Comparison of ENCODE assay signal across 9 cellular contexts in the genomic region with DNA sequence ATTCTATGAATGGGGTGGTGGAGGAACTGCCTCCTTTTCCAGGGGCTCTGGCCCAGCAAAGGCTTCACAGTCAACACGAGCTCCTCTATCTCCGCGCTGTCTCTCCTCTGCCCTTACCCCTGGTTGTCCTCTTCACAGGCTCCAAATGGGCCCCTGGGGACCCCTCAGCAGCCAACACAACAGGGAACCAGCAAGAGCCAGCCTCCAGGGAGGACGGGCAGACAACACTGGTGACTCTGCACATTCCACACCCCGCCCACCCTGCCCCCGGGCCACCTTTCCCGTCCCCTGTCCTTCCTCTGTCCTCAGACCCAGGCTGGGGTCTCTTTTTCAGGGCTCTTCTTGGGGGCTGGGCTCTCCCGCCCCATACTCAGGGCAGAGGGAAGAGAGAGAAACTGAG. TPM values are rescaled to one million over a fixed set of nuclear protein-coding genes. Genes with fewer than 3 reads are reported as not detected.
DNase-seq lines count a peak whose midpoint lies in the region; ATAC-seq and TF ChIP-seq lines count a peak whose summit lies in the region.
"Had no signal": no experiment of that assay in that cellular context is flagged by ENCODE, and none has a peak within 500 bp of the region (broad histone marks: within the 10 kb centered on the region; RNA-seq: fewer than 3 reads in every experiment).

No MANE protein-coding gene starts in this region.

- no peaks in the 10 kb centered on the region for H3K36me3 Mint-ChIP-seq in MCF 10A (ENCODE audit: insufficient read depth, unreplicated experiment)

- peak overlapping the region; percentile 91 for H3K4me2 ChIP-seq in BLaER1

- H3K9ac ChIP-seq in BLaER1 (no peak overlapping the region), HUES64 (ENCODE audit: low read depth, low read length) (no peak overlapping the region)

- peak overlapping the region; percentile 44 for H3K4me3 ChIP-seq in BLaER1
- H3K4me3 ChIP-seq in HUES64 (ENCODE audit: low read length): peak overlapping the region; percentile 35; the same call in 1 of the 2 replicates
- H3K4me3 ChIP-seq in mucosa of descending colon: no peak overlapping the region

- intact Hi-C loops in MCF 10A (cut with micrococcal nuclease): loop anchor here (1.0 to 10.0 kb wide), 4 partner anchors 17 to 241 kb away; a partner anchor contains a TSS
- intact Hi-C loops in mucosa of descending colon (cut with DNase I, micrococcal nuclease): loop anchor here (1.0 to 2.0 kb wide), 2 partner anchors 65 kb away; no protein-coding TSS in a partner anchor

- no peaks in the 10 kb centered on the region for H3K27me3 Mint-ChIP-seq in MCF 10A (ENCODE audit: insufficient read depth, unreplicated experiment)

- no peaks in the 10 kb centered on the region for H3K9me3 ChIP-seq in BLaER1
- H3K9me3 ChIP-seq in HUES64 (ENCODE audit: insufficient read depth, low read depth, low read length): no peaks in the 10 kb centered on the region
- H3K9me3 ChIP-seq in mucosa of descending colon: no peaks in the 10 kb centered on the region

- H3K27ac ChIP-seq in BLaER1 (no peak overlapping the region; the same call in 1 of the 2 replicates), HUES64 (ENCODE audit: low read depth, low read length) (no peak overlapping the region)

- no peak for DNase-seq in MCF 10A (ENCODE audit: unreplicated experiment)
- peak in 1 of 3 donors; percentile 37 for DNase-seq in mucosa of descending colon
- no peak for DNase-seq in foreskin melanocyte
- DNase-seq in T1000 (lab: John Stamatoyannopoulos, UW): no peak
- DNase-seq in activated CD4-positive, alpha-beta T cell treated with anti-CD3 and anti-CD28 coated beads for 48 hours: no peak

- BruUV-seq in MCF 10A (replicated peaks; lab: Mats Ljungman, UMichigan): no TSS peak

- POLR2A ChIA-PET in MCF 10A (lab: Yijun Ruan, JAX): interaction anchor here (1.0 to 4.9 kb wide), 4 partner anchors 18 to 207 kb away, joined by 3 to 64 read pairs (median 26); a partner anchor contains a TSS

- H3K27me3 ChIP-seq in BLaER1: no peaks in the 10 kb centered on the region
- H3K27me3 ChIP-seq in HUES64 (ENCODE audit: insufficient read depth, low read length): no peaks in the 10 kb centered on the region

- no peaks in the 10 kb centered on the region for H4K20me1 ChIP-seq in BLaER1

- no peaks in the 10 kb centered on the region for H3K9me3 Mint-ChIP-seq in MCF 10A (ENCODE audit: unreplicated experiment)

- no peak for TF ChIP-seq CTCF in MCF 10A (IDR thresholded peaks at IDR 0.05; ENCODE audit: unreplicated experiment)
- TF ChIP-seq CTCF in mucosa of descending colon (IDR thresholded peaks at IDR 0.05): no peak

- H3K36me3 ChIP-seq in BLaER1: no peaks in the 10 kb centered on the region
- H3K36me3 ChIP-seq in HUES64 (ENCODE audit: insufficient read depth, low read length): no peaks in the 10 kb centered on the region
- H3K36me3 ChIP-seq in mucosa of descending colon (ENCODE audit: low read depth): no peaks in the 10 kb centered on the region

- CTCF ChIA-PET in MCF 10A (lab: Yijun Ruan, JAX): interaction anchor here (0.5 to 15.9 kb wide), 46 partner anchors 9 to 995 kb away, joined by 3 to 805 read pairs (median 6); a partner anchor contains a TSS

- peak overlapping the region; percentile 63 for H3K4me3 Mint-ChIP-seq in MCF 10A (ENCODE audit: unreplicated experiment)

- H3K4me1 ChIP-seq in BLaER1 (peaks cover 34% of the 10 kb centered on the region), HUES64 (ENCODE audit: insufficient read depth, low read length) (peaks cover 16% of the 10 kb centered on the region), mucosa of descending colon (ENCODE audit: low read depth) (peaks cover 20% of the 10 kb centered on the region)

- ATAC-seq in mucosa of descending colon: peak; percentile 9
- no peak for ATAC-seq in GM21619 (IDR thresholded peaks at IDR 0.05; ENCODE audit: unreplicated experiment)

- peaks cover 40% of the 10 kb centered on the region for H3K4me1 Mint-ChIP-seq in MCF 10A (ENCODE audit: insufficient read depth, unreplicated experiment)

- WGBS in HUES64: 42% methylated on average over 5 of the region's 8 CpGs

- H3K27ac Mint-ChIP-seq in MCF 10A (ENCODE audit: low read depth, unreplicated experiment): peak overlapping the region; percentile 33

RNA-seq across cellular contexts. Expression of a gene that starts 17.5 kb away (rescaled TPM):
- 11.6 TPM for polyA plus RNA-seq in HUES64 (2013, experiment 1 of 2)
- polyA plus RNA-seq in HUES64 (2013, experiment 2 of 2): 13.5 TPM
- total RNA-seq in MCF 10A (2022) (28.6 and 35.0 TPM in 2 replicates), mucosa of descending colon (10 to 100 TPM; 32.6 to 36.3 (median 35.9) TPM)

RNA-seq across cellular contexts. Expression of a gene that starts 56.0 kb away (rescaled TPM):
- 0.35 TPM for polyA plus RNA-seq in HUES64 (2013, experiment 1 of 2)
- 0.32 TPM for polyA plus RNA-seq in HUES64 (2013, experiment 2 of 2)
- total RNA-seq in MCF 10A (2022) (not detected in 2 replicates), mucosa of descending colon (not detected)
- total RNA-seq: skeletal muscle tissue had no signal
